In the genomic region with DNA sequence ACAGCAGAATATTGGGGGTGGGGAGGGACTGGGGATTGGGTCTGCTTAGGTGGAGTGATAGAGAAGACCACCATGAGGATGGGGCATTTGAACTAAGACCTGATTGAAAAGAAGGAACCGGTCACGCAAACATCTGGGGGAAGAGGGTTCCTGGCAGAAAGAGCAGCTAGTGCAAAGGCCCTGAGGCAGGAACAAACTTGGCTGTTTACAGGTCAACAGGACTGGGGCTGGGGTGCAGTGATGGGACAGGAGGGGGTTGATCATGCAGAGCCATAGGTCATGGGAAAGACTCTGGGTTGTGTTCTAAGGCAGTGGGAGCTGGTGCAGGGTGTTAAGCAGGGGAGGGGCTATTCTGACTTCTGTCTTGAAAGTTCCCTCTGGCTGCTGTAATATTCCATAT, we compare ENCODE assay signal across 1 cellular context.
TF ChIP-seq lines count a peak whose summit lies in the region.

No MANE protein-coding gene starts in this region.

TF ChIP-seq in HEK293, 187 proteins besides CTCF, POLR2A, EP300 and RAD21 (continued from another document):
- TF ChIP-seq ZNF280D (tag by site-specific recombination; IDR thresholded peaks at IDR 0.05) (0 out of 2 replicates have a peak, but pooled peaks have one; percentile 47), ZNF555 (tag by site-specific recombination; conservative IDR thresholded peaks at IDR 0.05) (no peak), REST (tag by site-specific recombination; IDR thresholded peaks at IDR 0.05) (no peak), ZNF19 (tag by site-specific recombination; IDR thresholded peaks at IDR 0.05; ENCODE audit: low read depth) (no peak), ZNF654 (tag by site-specific recombination; IDR thresholded peaks at IDR 0.05; ENCODE audit: low read depth) (no peak), ZNF146 (tag by site-specific recombination; IDR thresholded peaks at IDR 0.05) (no peak), ZNF76 (tag by site-specific recombination; IDR thresholded peaks at IDR 0.05; ENCODE audit: borderline replicate concordance, low read depth) (peak; percentile 30; the same call in 1 of the 2 replicates), MEIS1 (CRISPR knock-in tag; IDR thresholded peaks at IDR 0.05; ENCODE audit: borderline replicate concordance) (no peak), ZNF785 (tag by site-specific recombination; IDR thresholded peaks at IDR 0.05) (no peak)
